In genomic region chr16:16374192-16374591, GRCh38 we compare ENCODE assay signal across 2 cellular contexts. TPM values are rescaled to one million over a fixed set of nuclear protein-coding genes. Genes with fewer than 3 reads are reported as not detected.
"Had no signal": no experiment of that assay in that cellular context is flagged by ENCODE, and none has a peak within 500 bp of the region (broad histone marks: within the 10 kb centered on the region; RNA-seq: fewer than 3 reads in every experiment).

No MANE protein-coding gene starts in this region.

RNA-seq across cellular contexts. Expression of gene NPIPA7, which starts 4.7 kb away (rescaled TPM):
- total RNA-seq: ascending aorta, dermis blood vessel endothelial cell had no signal
